ENCODE assay signal across 25 cellular contexts in the genomic region with DNA sequence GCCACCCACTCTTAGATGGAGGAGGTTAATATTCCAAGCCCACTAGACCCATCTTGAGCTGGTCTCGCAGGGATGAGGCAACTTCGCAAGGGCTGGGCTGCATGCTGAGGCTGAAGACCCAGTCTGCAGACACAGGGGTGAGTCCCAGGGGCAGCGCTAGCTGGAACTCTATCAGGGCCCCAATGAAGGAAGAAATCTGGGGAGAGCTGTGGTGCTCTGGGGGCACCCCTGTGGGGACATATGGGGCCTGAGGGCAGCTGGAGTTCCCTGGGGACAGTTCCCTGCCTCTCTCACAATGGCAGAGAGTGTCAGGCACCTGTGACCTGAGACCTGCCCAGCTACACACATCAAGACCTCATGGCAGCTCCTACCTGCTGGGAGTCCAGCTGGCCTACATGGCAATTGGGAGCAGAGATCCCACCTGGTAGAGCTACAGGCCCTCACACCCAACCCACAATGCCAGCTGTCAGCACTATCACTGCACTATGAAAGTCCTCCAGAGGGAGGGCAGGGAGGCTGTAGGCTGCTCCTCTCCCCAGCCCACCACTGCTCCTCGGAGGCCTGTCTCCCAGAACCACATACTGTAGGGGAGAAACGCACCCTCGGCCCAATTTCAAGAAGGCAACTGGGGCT.
A peak's percentile ranks its signal among the peaks of the same experiment; 100 is the strongest.
DNase-seq lines count a peak whose midpoint lies in the region; ATAC-seq and TF ChIP-seq lines count a peak whose summit lies in the region.
"Had no signal": no experiment of that assay in that cellular context is flagged by ENCODE, and none has a peak within 500 bp of the region (broad histone marks: within the 10 kb centered on the region; RNA-seq: fewer than 3 reads in every experiment).

No MANE protein-coding gene starts in this region.

- H3K36me3 Mint-ChIP-seq in natural killer cell treated with Interleukin-12 subunit alpha and Interleukin-12 subunit beta and Interleukin-15 and Interleukin-18, amount 100 ng/mL, for 72 hours, result no peaks in the 10 kb centered on the region
- H3K36me3 Mint-ChIP-seq in natural killer cell, result no peaks in the 10 kb centered on the region
- no peaks in the 10 kb centered on the region for H3K36me3 Mint-ChIP-seq in progenitor cell of endocrine pancreas (ENCODE audit: insufficient read depth)
- H3K36me3 Mint-ChIP-seq: CD14-positive monocyte; CD8-positive, alpha-beta memory T cell had no signal

- no peak overlapping the region for H3K4me3 ChIP-seq in esophagus muscularis mucosa
- no peak overlapping the region for H3K4me3 ChIP-seq in vagina
- H3K4me3 ChIP-seq: K562, PC-9, SJCRH30 had no signal

- ATAC-seq in natural killer cell treated with Interleukin-12 subunit alpha and Interleukin-12 subunit beta and Interleukin-15 and Interleukin-18, amount 100 ng/mL, for 72 hours, result peak; percentile 11 to 37
- no peak for ATAC-seq in natural killer cell
- ATAC-seq in HG02852 (IDR thresholded peaks at IDR 0.05; ENCODE audit: unreplicated experiment), result no peak
- ATAC-seq: HepG2, K562, Right ventricle myocardium inferior, SK-N-SH treated with all-trans-retinoic acid at 6 μM for 48 hours had no signal

- TF ChIP-seq POLR2A in esophagus muscularis mucosa (IDR thresholded peaks at IDR 0.05; ENCODE audit: low read depth) (no peak), vagina (IDR thresholded peaks at IDR 0.05) (no peak)

- H3K4me1 ChIP-seq in esophagus muscularis mucosa, result peaks cover 0 to 8% (median 2%) of the 10 kb centered on the region in 4 donors
- no peaks in the 10 kb centered on the region for H3K4me1 ChIP-seq in vagina
- H3K4me1 ChIP-seq: BE2C, SJCRH30 had no signal

- H3K4me3 Mint-ChIP-seq in natural killer cell treated with Interleukin-12 subunit alpha and Interleukin-12 subunit beta and Interleukin-15 and Interleukin-18, amount 100 ng/mL, for 72 hours, result no peak overlapping the region
- H3K4me3 Mint-ChIP-seq in natural killer cell (no peak overlapping the region), progenitor cell of endocrine pancreas (ENCODE audit: low read depth) (no peak overlapping the region)
- H3K4me3 Mint-ChIP-seq: CD14-positive monocyte; CD8-positive, alpha-beta memory T cell had no signal

- H3K9me3 ChIP-seq in esophagus muscularis mucosa (no peaks in the 10 kb centered on the region), vagina (no peaks in the 10 kb centered on the region)
- H3K9me3 ChIP-seq: BE2C, SJCRH30 had no signal

- WGBS in esophagus muscularis mucosa, result 97% methylated on average over 6 of the region's 6 CpGs

- H3K9me3 Mint-ChIP-seq in natural killer cell treated with Interleukin-12 subunit alpha and Interleukin-12 subunit beta and Interleukin-15 and Interleukin-18, amount 100 ng/mL, for 72 hours, result no peaks in the 10 kb centered on the region
- H3K9me3 Mint-ChIP-seq in natural killer cell (no peaks in the 10 kb centered on the region), progenitor cell of endocrine pancreas (ENCODE audit: low read depth) (peaks cover 7% of the 10 kb centered on the region)
- H3K9me3 Mint-ChIP-seq: CD8-positive, alpha-beta memory T cell had no signal

- intact Hi-C loops in natural killer cell (cut with micrococcal nuclease), result no loop called here
- intact Hi-C loops in esophagus muscularis mucosa (cut with DNase I), result no loop called here
- intact Hi-C loops in vagina (cut with DNase I), result no loop called here

- H3K36me3 ChIP-seq in esophagus muscularis mucosa, result no peaks in the 10 kb centered on the region
- H3K36me3 ChIP-seq in vagina, result no peaks in the 10 kb centered on the region
- H3K36me3 ChIP-seq: BE2C, SJCRH30 had no signal

- TF ChIP-seq CTCF in natural killer cell (IDR thresholded peaks at IDR 0.05) (no peak), esophagus muscularis mucosa (IDR thresholded peaks at IDR 0.05) (no peak), vagina (IDR thresholded peaks at IDR 0.05) (no peak), progenitor cell of endocrine pancreas (IDR thresholded peaks at IDR 0.05; ENCODE audit: unreplicated experiment) (no peak)

- no peak overlapping the region for H3K27ac Mint-ChIP-seq in natural killer cell treated with Interleukin-12 subunit alpha and Interleukin-12 subunit beta and Interleukin-15 and Interleukin-18, amount 100 ng/mL, for 72 hours
- H3K27ac Mint-ChIP-seq in natural killer cell, result no peak overlapping the region
- H3K27ac Mint-ChIP-seq in progenitor cell of endocrine pancreas, result no peak overlapping the region
- H3K27ac Mint-ChIP-seq: CD14-positive monocyte; CD8-positive, alpha-beta memory T cell had no signal

- no peak for DNase-seq in natural killer cell treated with Interleukin-12 subunit alpha and Interleukin-12 subunit beta and Interleukin-15 and Interleukin-18, amount 100 ng/mL, for 72 hours (ENCODE audit: low spot score)
- DNase-seq in natural killer cell (no peak), NCI-H69 (lab: John Stamatoyannopoulos, UW) (peak; percentile 77), esophagus muscularis mucosa (ENCODE audit: extremely low spot score) (peak; percentile 84), vagina (ENCODE audit: extremely low spot score in 2 of 2) (peak; percentile 83 to 94), DMS79 treated with DMSO at 0.1 percent for 48 hours (lab: John Stamatoyannopoulos, UW) (no peak), progenitor cell of endocrine pancreas (ENCODE audit: low spot score, unreplicated experiment) (no peak)
- DNase-seq: BE2C; CD8-positive, alpha-beta memory T cell; DMS153; Kasumi-1; NCI-H1092 treated with DMSO at 0.1 percent for 48 hours; NCI-H1436; NCI-H1930; NCI-H2107; NCI-H446 treated with DMSO at 0.1 percent for 48 hours; NCI-H526; PC-9; SJCRH30 had no signal

- peaks cover 8 to 25% of the 10 kb centered on the region in 2 donors for H3K27me3 Mint-ChIP-seq in natural killer cell treated with Interleukin-12 subunit alpha and Interleukin-12 subunit beta and Interleukin-15 and Interleukin-18, amount 100 ng/mL, for 72 hours
- H3K27me3 Mint-ChIP-seq in natural killer cell (ENCODE audit: low read depth in 2 of 2) (peaks cover 19 to 23% of the 10 kb centered on the region in 2 donors), progenitor cell of endocrine pancreas (peaks cover 13% of the 10 kb centered on the region)

- H3K27me3 ChIP-seq in esophagus muscularis mucosa (peaks cover 0 to 2% (median 0%) of the 10 kb centered on the region in 4 donors), vagina (no peaks in the 10 kb centered on the region)
- H3K27me3 ChIP-seq: BE2C had no signal

- TF ChIP-seq EP300 in esophagus muscularis mucosa (IDR thresholded peaks at IDR 0.05), result no peak

- H3K4me1 Mint-ChIP-seq in natural killer cell treated with Interleukin-12 subunit alpha and Interleukin-12 subunit beta and Interleukin-15 and Interleukin-18, amount 100 ng/mL, for 72 hours (ENCODE audit: low read depth in 2 of 2), result no peaks in the 10 kb centered on the region
- H3K4me1 Mint-ChIP-seq in natural killer cell, result no peaks in the 10 kb centered on the region
- peaks cover 2% of the 10 kb centered on the region for H3K4me1 Mint-ChIP-seq in progenitor cell of endocrine pancreas (ENCODE audit: low read depth)
- H3K4me1 Mint-ChIP-seq: CD14-positive monocyte; CD8-positive, alpha-beta memory T cell had no signal

- H3K27ac ChIP-seq in esophagus muscularis mucosa (replicated peaks in 1 of 4) (no peak overlapping the region), vagina (no peak overlapping the region)
- H3K27ac ChIP-seq: PC-9, SJCRH30 had no signal

Comparison
In these comparisons a context has a peak if more than half of its experiments do, and no peak if none do; other contexts are left out.
1. ATAC-seq: peak in natural killer cell treated with Interleukin-12 subunit alpha and Interleukin-12 subunit beta and Interleukin-15 and Interleukin-18, amount 100 ng/mL, for 72 hours (2 of 2); none in natural killer cell (0 of 3) and HG02852 (single experiment).
2. DNase-seq: peak in NCI-H69 (single experiment), esophagus muscularis mucosa (single experiment) and vagina (2 of 2); none in natural killer cell treated with Interleukin-12 subunit alpha and Interleukin-12 subunit beta and Interleukin-15 and Interleukin-18, amount 100 ng/mL, for 72 hours (single experiment), natural killer cell (single experiment), DMS79 treated with DMSO at 0.1 percent for 48 hours (single experiment) and progenitor cell of endocrine pancreas (single experiment).